In genomic region chr1:196501760-196502428, GRCh38 we compare ENCODE assay signal across 23 cellular contexts.
"Had no signal": no experiment of that assay in that cellular context is flagged by ENCODE, and none has a peak within 500 bp of the region (broad histone marks: within the 10 kb centered on the region; RNA-seq: fewer than 3 reads in every experiment).

No MANE protein-coding gene starts in this region.

- H3K4me3 ChIP-seq: body of pancreas, left ventricle myocardium inferior, ovary, psoas muscle, thyroid gland had no signal

- H3K36me3 ChIP-seq: left ventricle myocardium inferior, ovary, thyroid gland had no signal

- H3K9me3 ChIP-seq: body of pancreas, ovary, psoas muscle had no signal

- H3K27ac ChIP-seq: body of pancreas, foreskin keratinocyte, left ventricle myocardium inferior, ovary, psoas muscle, thyroid gland, WERI-Rb-1 had no signal

- H3K27me3 ChIP-seq: body of pancreas, foreskin keratinocyte, ovary, thyroid gland had no signal

- ATAC-seq: activated CD8-positive, alpha-beta memory T cell treated with anti-CD3 and anti-CD28 coated beads, Interleukin-2, amount 10 ng/mL, durations not matched to agents 7 days and 5 days; activated CD8-positive, alpha-beta T cell treated with anti-CD3 and anti-CD28 coated beads for 36 hours; activated naive CD8-positive, alpha-beta T cell treated with anti-CD3 and anti-CD28 coated beads, Interleukin-2, amount 50 U/mL, for 24 hours; body of pancreas; foreskin keratinocyte; natural killer cell treated with Interleukin-12 subunit alpha and Interleukin-12 subunit beta and Interleukin-15 and Interleukin-18, amount 100 ng/mL, for 72 hours; psoas muscle; right cardiac atrium had no signal

- FAIRE-seq: kidney, TTC549 had no signal

- DNase-seq: activated CD4-positive, alpha-beta T cell treated with anti-CD3 and anti-CD28 coated beads, Interleukin-2, amount 10 ng/mL, durations not matched to agents 7 days and 5 days; activated CD4-positive, CD25-positive, alpha-beta regulatory T cell treated with anti-CD3 and anti-CD28 coated beads, Interleukin-2, amount 50 U/mL, for 72 hours; activated CD8-positive, alpha-beta memory T cell treated with anti-CD3 and anti-CD28 coated beads, Interleukin-2, amount 10 ng/mL, durations not matched to agents 7 days and 5 days; activated CD8-positive, alpha-beta T cell treated with anti-CD3 and anti-CD28 coated beads for 36 hours; activated effector memory CD4-positive, alpha-beta T cell treated with anti-CD3 and anti-CD28 coated beads, Interleukin-2, amount 50 U/mL, for 16 hours; activated naive CD4-positive, alpha-beta T cell treated with anti-CD3 and anti-CD28 coated beads, Interleukin-2, amount 50 U/mL, for 16 hours; activated naive CD8-positive, alpha-beta T cell treated with anti-CD3 and anti-CD28 coated beads, Interleukin-2, amount 50 U/mL, for 24 hours; activated T-cell treated with anti-CD3 and anti-CD28 coated beads for 4 hours; anterior cingulate cortex; body of pancreas; erythroblast; foreskin keratinocyte; kidney; left ventricle myocardium inferior; ovary; psoas muscle; stimulated activated CD4-positive, alpha-beta T cell treated with anti-CD3 and anti-CD28 coated beads, Interleukin-12 subunit alpha, Interleukin-12 subunit beta, amount 100 ng/mL, for 4 hours; substantia nigra; WERI-Rb-1 had no signal

- H3K4me1 ChIP-seq: body of pancreas, foreskin keratinocyte, left ventricle myocardium inferior, psoas muscle had no signal
